ENCODE assay signal across 8 cellular contexts in the genomic region with DNA sequence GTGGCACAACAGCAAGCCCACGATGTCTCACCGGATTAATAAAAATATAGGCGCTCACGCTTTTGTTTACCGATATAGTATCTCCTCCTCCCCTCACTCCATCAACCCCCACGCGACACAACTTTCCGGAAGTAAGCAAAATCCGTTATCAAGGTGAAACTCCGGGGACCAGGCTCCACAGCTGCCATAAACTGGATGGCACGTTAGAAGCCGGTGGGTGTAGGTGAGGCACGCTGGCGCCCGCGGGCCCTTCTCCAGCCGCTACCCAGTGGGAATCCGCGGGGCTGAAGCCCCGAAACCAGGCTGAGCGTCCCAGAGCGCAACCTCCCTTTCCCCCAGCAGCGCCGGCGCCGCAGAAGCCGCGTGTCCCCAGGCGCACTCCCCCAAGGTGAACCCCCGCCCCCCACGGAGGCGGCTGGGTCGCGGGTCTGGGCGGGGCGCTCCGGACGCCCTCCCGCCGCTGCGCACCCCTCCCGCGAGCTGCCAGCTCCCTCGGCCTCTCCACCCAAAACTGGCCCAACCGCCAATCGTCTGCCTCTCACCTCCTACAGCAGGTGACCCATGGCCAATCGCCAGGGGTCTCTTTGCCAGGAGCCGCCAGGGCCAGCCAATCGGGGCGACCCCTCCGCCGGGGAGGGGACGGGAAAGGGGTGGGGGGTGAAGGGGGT.
DNase-seq lines count a peak whose midpoint lies in the region; ATAC-seq lines count a peak whose summit lies in the region.

No MANE protein-coding gene starts in this region.

- no peaks in the 10 kb centered on the region for H3K9me3 ChIP-seq in mononuclear cell (ENCODE audit: low read depth, low read length)

- peak overlapping the region; percentile 68 for H3K4me3 ChIP-seq in mononuclear cell (ENCODE audit: low read length)

- ATAC-seq in GM21367 (IDR thresholded peaks at IDR 0.05; ENCODE audit: unreplicated experiment): peak; percentile 92

- H3K27me3 ChIP-seq in mononuclear cell (ENCODE audit: insufficient read depth, low read length): no peaks in the 10 kb centered on the region

- peaks cover 26% of the 10 kb centered on the region for H3K4me1 ChIP-seq in mononuclear cell (ENCODE audit: insufficient read depth, low read length)

- DNase-seq in COR-L47 (lab: John Stamatoyannopoulos, UW) (peak; percentile 93), HT-29 (ENCODE audit: low spot score) (peak; percentile 92), epidermal melanocyte (ENCODE audit: insufficient read length, low spot score) (peak; percentile 74)
- peak; percentile 98 for DNase-seq in NK-92 treated with Interleukin-12 subunit alpha and Interleukin-12 subunit beta, amount 100 ng/mL, for 24 hours (lab: John Stamatoyannopoulos, UW)
- DNase-seq in activated CD8-positive, alpha-beta memory T cell treated with anti-CD3 and anti-CD28 coated beads, Interleukin-2, amount 50 U/mL, for 24 hours (ENCODE audit: extremely low read depth): peak; percentile 86
- DNase-seq in stimulated activated CD8-positive, alpha-beta memory T cell treated with anti-CD3 and anti-CD28 coated beads, Interleukin-15, amount 100 ng/mL, for 48 hours (ENCODE audit: low read depth in 2 of 2): peak; percentile 94 to 97

Comparison
In these comparisons a context has a peak if more than half of its experiments do, and no peak if none do; other contexts are left out.
1. Peak in every context shown above with its lines: DNase-seq, ATAC-seq and H3K4me3 ChIP-seq.